Comparison of ENCODE assay signal across 8 cellular contexts in the genomic region with DNA sequence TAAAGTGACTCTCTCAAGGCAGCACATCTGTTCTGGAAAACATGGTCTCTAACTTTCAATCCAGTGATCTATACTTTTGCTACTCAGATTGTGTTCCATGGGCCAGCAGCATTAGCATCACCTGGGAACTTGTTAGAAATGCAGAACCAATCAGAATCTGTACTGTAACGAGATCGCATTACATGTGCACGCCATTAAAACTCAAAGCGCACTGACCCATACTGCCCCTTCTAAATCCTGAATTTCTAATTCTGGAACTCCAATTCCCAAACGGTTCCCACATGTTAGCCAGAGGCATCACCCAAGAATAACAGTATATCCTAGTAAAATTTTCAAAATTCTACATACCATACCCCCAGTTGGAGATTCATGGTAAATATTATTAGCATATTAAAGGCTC. TPM values are rescaled to one million over a fixed set of nuclear protein-coding genes. Genes with fewer than 3 reads are reported as not detected.
DNase-seq lines count a peak whose midpoint lies in the region; ATAC-seq and TF ChIP-seq lines count a peak whose summit lies in the region.

No MANE protein-coding gene starts in this region.

- peaks cover 2% of the 10 kb centered on the region for H3K27me3 Mint-ChIP-seq in neural progenitor cell (ENCODE audit: insufficient read depth, low read depth)

- POLR2A ChIA-PET in BJ (lab: Charles Lee): interaction anchor here (0.6 kb wide), 1 partner anchor 1634 kb away, joined by 3 read pairs; no protein-coding TSS in a partner anchor

- H3F3A ChIP-seq in neural progenitor cell (ENCODE audit: low read depth): peaks cover 6% of the 10 kb centered on the region

- CTCF ChIA-PET in BJ (lab: Yijun Ruan, JAX): interaction anchor here (0.8 to 5.9 kb wide), 9 partner anchors 8 to 197 kb away, joined by 3 to 50 read pairs (median 10); partner anchors contain the start of gene DCTN1

- no peak for ATAC-seq in HG02610 (IDR thresholded peaks at IDR 0.05; ENCODE audit: unreplicated experiment)
- ATAC-seq in left colon: no peak

- H4K20me1 ChIP-seq in Karpas-422 (ENCODE audit: insufficient read depth, low read depth, low read length) (no peaks in the 10 kb centered on the region), neural progenitor cell (ENCODE audit: low read depth) (peaks cover 54% of the 10 kb centered on the region)

- H3K9me3 Mint-ChIP-seq in neural progenitor cell: no peaks in the 10 kb centered on the region

- peaks cover 4% of the 10 kb centered on the region for H3K4me1 Mint-ChIP-seq in neural progenitor cell

- H3K4me1 ChIP-seq in Karpas-422 (ENCODE audit: low read length) (peaks cover 28% of the 10 kb centered on the region), duodenal mucosa (ENCODE audit: control insufficient read depth in 1 of 2, insufficient read depth in 2 of 2, low read length in 2 of 2) (peaks cover 22% of the 10 kb centered on the region in 2 donors), neural progenitor cell (peaks cover 17% of the 10 kb centered on the region)

- no peaks in the 10 kb centered on the region for H3K36me3 Mint-ChIP-seq in neural progenitor cell

- H3K27me3 ChIP-seq in BJ (ENCODE audit: control insufficient read depth, insufficient read depth, low read length) (no peaks in the 10 kb centered on the region), Karpas-422 (ENCODE audit: low read length) (no peaks in the 10 kb centered on the region), duodenal mucosa (ENCODE audit: control insufficient read depth in 1 of 2, insufficient read depth in 2 of 2, low read length in 2 of 2) (no peaks in the 10 kb centered on the region), neural progenitor cell (no peaks in the 10 kb centered on the region)

- no peak overlapping the region for H3K4me3 Mint-ChIP-seq in neural progenitor cell

- no peak overlapping the region for H2AFZ ChIP-seq in Karpas-422 (ENCODE audit: low read length)
- H2AFZ ChIP-seq in neural progenitor cell (replicated peaks): no peak overlapping the region

- H3K79me2 ChIP-seq in Karpas-422 (ENCODE audit: low read length) (peaks cover 60% of the 10 kb centered on the region), neural progenitor cell (ENCODE audit: low read depth) (peaks cover 59% of the 10 kb centered on the region)

- H3K4me3 ChIP-seq in BJ (ENCODE audit: low read depth, low read length): peak overlapping the region; percentile 81
- peak overlapping the region; percentile 93 for H3K4me3 ChIP-seq in Karpas-422 (ENCODE audit: low read length)
- H3K4me3 ChIP-seq in duodenal mucosa (ENCODE audit: low read depth in 1 of 2, low read length in 2 of 2): peak overlapping the region; percentile 89 to 98
- H3K4me3 ChIP-seq in neural progenitor cell: peak overlapping the region; percentile 91

- H3K9me2 ChIP-seq in Karpas-422 (replicated peaks; ENCODE audit: insufficient read depth, low read length): no peaks in the 10 kb centered on the region

- DNase-seq in BJ (ENCODE audit: low read depth) (no peak), Karpas-422 (peak; percentile 61), neural progenitor cell (ENCODE audit: low spot score) (peak; percentile 27), Kasumi-1 (lab: John Stamatoyannopoulos, UW) (no peak), NCI-H1105 (lab: John Stamatoyannopoulos, UW) (no peak), left colon (no peak)

- TF ChIP-seq CTCF in BJ (IDR thresholded peaks at IDR 0.05; ENCODE audit: insufficient read depth, low read depth, low read length) (no peak), neural progenitor cell (IDR thresholded peaks at IDR 0.05) (no peak)

- intact Hi-C loops in left colon (cut with DNase I, micrococcal nuclease): no loop called here

- no peak overlapping the region for H3K27ac ChIP-seq in Karpas-422 (ENCODE audit: low read length)
- H3K27ac ChIP-seq in duodenal mucosa (ENCODE audit: low read depth, low read length): no peak overlapping the region
- no peak overlapping the region for H3K27ac ChIP-seq in neural progenitor cell

- H3K36me3 ChIP-seq in BJ (ENCODE audit: control insufficient read depth, insufficient read depth, low read length) (no peaks in the 10 kb centered on the region), Karpas-422 (ENCODE audit: insufficient read depth, low read length) (no peaks in the 10 kb centered on the region), duodenal mucosa (ENCODE audit: control insufficient read depth in 1 of 2, insufficient read depth in 2 of 2, low read length in 2 of 2) (peaks cover 0 to under 1% of the 10 kb centered on the region in 2 donors), neural progenitor cell (no peaks in the 10 kb centered on the region)

- H3K9ac ChIP-seq in Karpas-422 (ENCODE audit: low read length): peak overlapping the region; percentile 89
- peak overlapping the region in 1 of 2 donors; percentile 82 for H3K9ac ChIP-seq in duodenal mucosa (ENCODE audit: low read depth in 1 of 2, low read length in 2 of 2)
- H3K9ac ChIP-seq in neural progenitor cell: peak overlapping the region; percentile 83

- no peak overlapping the region for H3K27ac Mint-ChIP-seq in neural progenitor cell

- H3K4me2 ChIP-seq in Karpas-422 (ENCODE audit: low read depth, low read length, poor library complexity, severe bottlenecking) (peak overlapping the region; percentile 86), neural progenitor cell (peak overlapping the region; percentile 91)

- H3K9me3 ChIP-seq in Karpas-422 (ENCODE audit: low read length): no peaks in the 10 kb centered on the region
- H3K9me3 ChIP-seq in duodenal mucosa (ENCODE audit: control insufficient read depth in 1 of 2, low read length in 2 of 2): no peaks in the 10 kb centered on the region
- H3K9me3 ChIP-seq in neural progenitor cell (ENCODE audit: low read depth): no peaks in the 10 kb centered on the region

RNA-seq across cellular contexts. Expression of gene DCTN1, which starts 10.5 kb away (rescaled TPM):
- 136 and 193 TPM in 2 replicates for polyA plus RNA-seq in BJ (2011; rRNA removed)
- 222 and 371 TPM in 2 replicates for polyA minus RNA-seq in BJ (2011; rRNA and poly(A)+ RNA removed)
- total RNA-seq in Karpas-422 (2014; rRNA removed; shearing (Covaris generic); ENCODE audit: low replicate concordance): 95.0 and 96.4 TPM in 2 replicates
- total RNA-seq in neural progenitor cell (ENCODE audit: low replicate concordance) (100 and 134 TPM in 2 replicates), left colon (100 to 1,000 TPM in 1 of 2 donors, 10 to 100 TPM in 1; 94.6 to 114 TPM)

RNA-seq across cellular contexts. Expression of gene C2orf81, which starts 30.8 kb away (rescaled TPM):
- polyA plus RNA-seq in BJ (2011; rRNA removed): 0.18 and 0.67 TPM in 2 replicates
- polyA minus RNA-seq in BJ (2011; rRNA and poly(A)+ RNA removed): 0.19 and 0.72 TPM in 2 replicates
- 3.8 and 7.6 TPM in 2 replicates for total RNA-seq in Karpas-422 (2014; rRNA removed; shearing (Covaris generic); ENCODE audit: low replicate concordance)
- total RNA-seq in neural progenitor cell (ENCODE audit: low replicate concordance) (1.8 and 6.0 TPM in 2 replicates), left colon (1 to 10 TPM in 1 of 2 donors, under 1 TPM in 1; 0.49 to 1.7 TPM)

RNA-seq across cellular contexts. Expression of gene WDR54, which starts 30.9 kb away (rescaled TPM):
- polyA plus RNA-seq in BJ (2011; rRNA removed): 26.0 and 42.9 TPM in 2 replicates
- polyA minus RNA-seq in BJ (2011; rRNA and poly(A)+ RNA removed): 33.8 and 54.6 TPM in 2 replicates
- total RNA-seq in Karpas-422 (2014; rRNA removed; shearing (Covaris generic); ENCODE audit: low replicate concordance): 130 and 239 TPM in 2 replicates
- 88.1 and 138 TPM in 2 replicates for total RNA-seq in neural progenitor cell (ENCODE audit: low replicate concordance)
- total RNA-seq in left colon: 1 to 10 TPM; 2.8 to 5.4 TPM

RNA-seq across cellular contexts. Expression of gene SLC4A5, which starts 47.4 kb away (rescaled TPM):
- polyA plus RNA-seq in BJ (2011; rRNA removed): 0.07 and 0.16 TPM in 2 replicates
- polyA minus RNA-seq in BJ (2011; rRNA and poly(A)+ RNA removed): 0.57 and 0.77 TPM in 2 replicates
- total RNA-seq in Karpas-422 (2014; rRNA removed; shearing (Covaris generic); ENCODE audit: low replicate concordance): 0.65 and 3.2 TPM in 2 replicates
- total RNA-seq in neural progenitor cell (ENCODE audit: low replicate concordance): 1.7 and 2.0 TPM in 2 replicates
- 1 to 10 TPM; 1.4 to 2.2 TPM for total RNA-seq in left colon

RNA-seq across cellular contexts. Expression of gene RTKN, which starts 51.1 kb away (rescaled TPM):
- polyA plus RNA-seq in BJ (2011; rRNA removed): 8.3 and 12.4 TPM in 2 replicates
- polyA minus RNA-seq in BJ (2011; rRNA and poly(A)+ RNA removed): 7.9 and 12.7 TPM in 2 replicates
- total RNA-seq in Karpas-422 (2014; rRNA removed; shearing (Covaris generic); ENCODE audit: low replicate concordance): 28.1 and 31.5 TPM in 2 replicates
- 11.4 and 40.0 TPM in 2 replicates for total RNA-seq in neural progenitor cell (ENCODE audit: low replicate concordance)
- 10 to 100 TPM; 47.6 to 51.9 TPM for total RNA-seq in left colon

Comparison
In these comparisons a context has a peak if more than half of its experiments do, and no peak if none do; other contexts are left out.
1. DNase-seq: peak in Karpas-422 (single experiment) and neural progenitor cell (single experiment); none in BJ (single experiment), Kasumi-1 (0 of 2), NCI-H1105 (single experiment) and left colon (0 of 2).
2. RNA of gene WDR54, which starts 30.9 kb away (total RNA-seq): 130 to 239 TPM in Karpas-422 and 88.1 to 138 TPM in neural progenitor cell; 2.8 to 5.4 TPM in left colon; every median in the first group is over 10 times any median in the second.
3. Peak in every context shown above with its lines, with median percentiles within 50 percentile points of each other: H3K4me3 ChIP-seq.